In the genomic region with DNA sequence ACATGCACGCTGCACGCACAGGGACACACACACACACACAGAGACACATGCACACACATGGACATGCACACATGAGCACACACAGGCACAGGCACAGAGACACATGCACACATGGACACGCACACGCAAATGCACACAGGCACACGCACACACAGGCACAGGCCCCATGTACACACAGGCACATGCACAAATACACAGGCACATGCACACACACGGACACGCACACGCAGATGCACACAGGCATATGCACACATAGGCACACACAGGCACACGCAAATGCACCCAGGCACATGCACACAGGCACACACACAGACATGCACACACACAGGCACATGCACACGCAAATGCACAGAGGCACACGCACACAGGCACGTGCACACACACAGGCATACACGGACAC, we compare ENCODE assay signal across 18 cellular contexts. TPM values are rescaled to one million over a fixed set of nuclear protein-coding genes. Genes with fewer than 3 reads are reported as not detected.
DNase-seq lines count a peak whose midpoint lies in the region; ATAC-seq, FAIRE-seq and TF ChIP-seq lines count a peak whose summit lies in the region.
"Had no signal": no experiment of that assay in that cellular context is flagged by ENCODE, and none has a peak within 500 bp of the region (broad histone marks: within the 10 kb centered on the region; RNA-seq: fewer than 3 reads in every experiment).

No MANE protein-coding gene starts in this region.

- H2AK5ac ChIP-seq in H1 (ENCODE audit: low read depth, low read length) = peak overlapping the region; percentile 92; the same call in 1 of the 2 replicates

- ATAC-seq in activated CD4-positive, CD25-positive, alpha-beta regulatory T cell treated with anti-CD3 and anti-CD28 coated beads, Interleukin-2, amount 50 U/mL, for 24 hours = no peak

- no peak overlapping the region for H3K23ac ChIP-seq in H1 (ENCODE audit: insufficient read length)

- peak overlapping the region; percentile 94 for H2BK15ac ChIP-seq in H1 (ENCODE audit: low read length)

- WGBS in H1 (ENCODE audit: extremely low coverage in 1 of 2, insufficient coverage in 1 of 2, insufficient read length in 1 of 2, insufficient replicate concordance in 2 of 2, low coverage in 1 of 2, low lambda C conversion rate in 2 of 2, missing lambda C conversion rate in 1 of 2), 2 experiments = 91% methylated on average over 13 of the region's 13 CpGs; no CpG with 5 or more reads in 1 of the 2 experiments

- peak; percentile 95 for FAIRE-seq in HTR-8/SVneo (lab: Jason Lieb, UNC)
- FAIRE-seq in H1 (lab: Jason Lieb, UNC) = no peak
- FAIRE-seq: A549, D721Med had no signal

- CTCF ChIA-PET in H1 (lab: Charles Lee; ENCODE audit: partially characterized antibody) = interaction anchor here (1.0 to 5.1 kb wide), 8 partner anchors 12 to 62 kb away, joined by 3 to 68 read pairs (median 10); no protein-coding TSS in a partner anchor

- 0 out of 2 replicates have a peak overlapping the region, but pooled peaks have one; percentile 62 for H2BK20ac ChIP-seq in H1 (ENCODE audit: low read length)

- TF ChIP-seq RAD21 in H1 (IDR thresholded peaks at IDR 0.05 in 1 of 2, conservative IDR thresholded peaks at IDR 0.05 in 1 of 2; ENCODE audit: low read depth in 2 of 2, low read length in 2 of 2) = no peak

- H4K20me1 ChIP-seq in BLaER1 (peaks cover 69% of the 10 kb centered on the region), H1 (replicated peaks in 1 of 2; ENCODE audit: control insufficient read depth in 1 of 2, insufficient read depth in 2 of 2, low read length in 2 of 2) (peaks cover 0 to 5% of the 10 kb centered on the region in 2 experiments)

- H3K4me3 ChIP-seq in BLaER1 = no peak overlapping the region
- no peak overlapping the region for H3K4me3 ChIP-seq in H1 (ENCODE audit: extremely low read depth in 1 of 4, insufficient read depth in 2 of 4, low read depth in 3 of 4, low read length in 4 of 4)
- H3K4me3 ChIP-seq: A549; BLaER1 treated with 17β-estradiol and CSF1 and Interleukin-3, amounts not matched to agents 10 nM and 100 nM; SJCRH30 had no signal

- H3K36me3 Mint-ChIP-seq in neural crest cell (ENCODE audit: low read depth) = no peaks in the 10 kb centered on the region

- H3K27me3 Mint-ChIP-seq in neural crest cell (ENCODE audit: low read depth) = no peaks in the 10 kb centered on the region

- no peak overlapping the region for H2AFZ ChIP-seq in H1 (ENCODE audit: low read length)

- no peak overlapping the region for H3K18ac ChIP-seq in H1 (ENCODE audit: extremely low read depth, low read length)

- POLR2A ChIA-PET in H1 (lab: Charles Lee; ENCODE audit: partially characterized antibody) = no interaction called here

- peak overlapping the region; percentile 84; the same call in 1 of the 2 replicates for H2BK5ac ChIP-seq in H1 (ENCODE audit: low read depth, low read length)

- H3K23me2 ChIP-seq in H1 (ENCODE audit: low read depth, low read length) = peaks cover 2% of the 10 kb centered on the region; the same call in 1 of the 2 replicates

- no peaks in the 10 kb centered on the region for H3K9me3 ChIP-seq in BLaER1
- no peaks in the 10 kb centered on the region for H3K9me3 ChIP-seq in H1 (ENCODE audit: insufficient read depth in 2 of 2, low read depth in 1 of 2, low read length in 1 of 2)
- H3K9me3 ChIP-seq: A549; BLaER1 treated with 17β-estradiol and CSF1 and Interleukin-3, amounts not matched to agents 10 nM and 100 nM; SJCRH30 had no signal

- no peak for DNase-seq in HTR-8/SVneo (ENCODE audit: insufficient read length, low spot score)
- no peak for DNase-seq in H1 (ENCODE audit: low read depth in 1 of 2, low spot score in 2 of 2)
- no peak for DNase-seq in neural crest cell (ENCODE audit: low read depth, low spot score)
- DNase-seq in NCI-H2107 treated with DMSO at 0.1 percent for 48 hours (lab: John Stamatoyannopoulos, UW; ENCODE audit: unreplicated experiment) = no peak
- no peak for DNase-seq in nucleus accumbens (lab: John Stamatoyannopoulos, UW)
- DNase-seq in NCI-H2196 treated with DMSO at 0.1 percent for 48 hours (lab: John Stamatoyannopoulos, UW; ENCODE audit: unreplicated experiment) = no peak
- DNase-seq: KG1, NCI-H187, NCI-H2107, NCI-H226, NCI-H524 treated with DMSO at 0.1 percent for 48 hours, PC-3, SJCRH30 had no signal

- H3K14ac ChIP-seq in H1 (ENCODE audit: insufficient read length) = no peak overlapping the region

- H3K27ac Mint-ChIP-seq in neural crest cell (ENCODE audit: unreplicated experiment) = peak overlapping the region; percentile 57

- H3K9ac ChIP-seq in BLaER1 (no peak overlapping the region), H1 (replicated peaks in 1 of 4; ENCODE audit: extremely low read depth in 1 of 4, low read depth in 3 of 4, low read length in 3 of 4) (peak overlapping the region in 1 of 4 experiments; percentile 7; a peak in 1 of 7 replicates)

- no peak for TF ChIP-seq CTCF in H1 (IDR thresholded peaks at IDR 0.05; ENCODE audit: control extremely low read depth in 1 of 3, insufficient read depth in 1 of 3, low read depth in 1 of 3, low read length in 3 of 3)
- no peak for TF ChIP-seq CTCF in neural crest cell (conservative IDR thresholded peaks at IDR 0.05)

- H3K4me1 Mint-ChIP-seq in neural crest cell = peaks cover 6% of the 10 kb centered on the region

- H4K91ac ChIP-seq in H1 (replicated peaks; ENCODE audit: insufficient read length, low read length) = peak overlapping the region; percentile 91

- peaks cover 62% of the 10 kb centered on the region for H3K4me1 ChIP-seq in BLaER1
- H3K4me1 ChIP-seq in H1 (replicated peaks in 1 of 4; ENCODE audit: control insufficient read depth in 3 of 4, insufficient read depth in 4 of 4, low read length in 3 of 4) = peaks cover 0 to 8% (median 3%) of the 10 kb centered on the region in 4 experiments; a peak in 6 of 7 replicates

- no peak overlapping the region; the same call in 1 of the 2 replicates for H4K8ac ChIP-seq in H1 (ENCODE audit: extremely low read depth, insufficient read depth, low read length)

- TF ChIP-seq POLR2A in H1 (IDR thresholded peaks at IDR 0.05; ENCODE audit: control extremely low read depth in 1 of 2, low read depth in 2 of 2, low read length in 2 of 2) = no peak

- H2BK120ac ChIP-seq in H1 (replicated peaks; ENCODE audit: low read depth, low read length) = peak overlapping the region; percentile 72

- no peak overlapping the region for H3K4me3 Mint-ChIP-seq in neural crest cell

- H3K4ac ChIP-seq in H1 (replicated peaks; ENCODE audit: insufficient read length, low read depth, low read length) = peak overlapping the region; percentile 99

- H2BK12ac ChIP-seq in H1 (ENCODE audit: low read depth, low read length) = peak overlapping the region; percentile 44; the same call in 1 of the 2 replicates

- no peak overlapping the region for H3K27ac ChIP-seq in BLaER1
- H3K27ac ChIP-seq in H1 (ENCODE audit: low read depth, low read length) = no peak overlapping the region
- H3K27ac ChIP-seq: SJCRH30 had no signal

- peak overlapping the region; percentile 24 for H3K4me2 ChIP-seq in BLaER1
- no peak overlapping the region for H3K4me2 ChIP-seq in H1 (ENCODE audit: insufficient read depth in 1 of 2, low read depth in 2 of 2, low read length in 2 of 2)

- H3K27me3 ChIP-seq in BLaER1 (no peaks in the 10 kb centered on the region), H1 (replicated peaks in 1 of 4; ENCODE audit: control insufficient read depth in 3 of 4, extremely low read depth in 1 of 4, insufficient read depth in 3 of 4, low read length in 3 of 4) (no peaks in the 10 kb centered on the region)
- H3K27me3 ChIP-seq: BLaER1 treated with 17β-estradiol and CSF1 and Interleukin-3, amounts not matched to agents 10 nM and 100 nM; SJCRH30 had no signal

- TF ChIP-seq EP300 in H1 (IDR thresholded peaks at IDR 0.05; ENCODE audit: borderline replicate concordance in 1 of 2, low read depth in 2 of 2, low read length in 2 of 2) = no peak

- no peaks in the 10 kb centered on the region for H3K79me2 ChIP-seq in H1 (ENCODE audit: control insufficient read depth in 1 of 2, insufficient read depth in 2 of 2, low read length in 2 of 2)

- peaks cover 74% of the 10 kb centered on the region for H3K36me3 ChIP-seq in BLaER1
- no peaks in the 10 kb centered on the region; a peak in 1 of 8 replicates for H3K36me3 ChIP-seq in H1 (ENCODE audit: control insufficient read depth in 2 of 4, insufficient read depth in 4 of 4, low read length in 3 of 4)

- H3K79me1 ChIP-seq in H1 (ENCODE audit: low read depth, low read length) = peaks cover 3% of the 10 kb centered on the region; the same call in 1 of the 2 replicates

- no peak overlapping the region for H3K56ac ChIP-seq in H1 (replicated peaks; ENCODE audit: insufficient read length, low read depth, low read length)

- no peak overlapping the region for H4K5ac ChIP-seq in H1 (ENCODE audit: insufficient read length, low read depth, low read length)

- no peaks in the 10 kb centered on the region for H3K9me3 Mint-ChIP-seq in neural crest cell

TF ChIP-seq in H1, 55 proteins besides CTCF, POLR2A, EP300 and RAD21 (continues in another document):
- TF ChIP-seq BCL11A (IDR thresholded peaks at IDR 0.05; ENCODE audit: low read depth in 2 of 2, low read length in 2 of 2) (no peak), GTF2F1 (IDR thresholded peaks at IDR 0.05; ENCODE audit: borderline replicate concordance, low read depth, low read length) (no peak)

RNA-seq across cellular contexts. Expression of a gene that starts 30.3 kb away (rescaled TPM):
- total RNA-seq in H1 (2021; fragmentation: NEBNext Ultra II Directional; extraction: Animal tissue kit (Norgen Biotek cat#: 25700)) = 2.9 and 3.2 TPM in 2 replicates
- 4.5 and 5.8 TPM in 2 replicates for polyA plus RNA-seq in H1 (2011; rRNA removed)
- polyA plus RNA-seq in H1 (2011; cell fraction: cytosol; rRNA removed) = 3.3 TPM
- polyA plus RNA-seq in H1 (2011; cell fraction: nucleus; rRNA removed) = 3.1 TPM
- polyA plus RNA-seq in H1 (2012, experiment 1 of 2) = 2.8 to 5.6 TPM (median 4.0 TPM) in 4 replicates
- 3.3 TPM for polyA plus RNA-seq in H1 (2012, experiment 2 of 2)
- 3.4 TPM for polyA plus RNA-seq in H1 (2013, experiment 1 of 2)
- polyA plus RNA-seq in H1 (2013, experiment 2 of 2) = 3.3 TPM
- polyA minus RNA-seq in H1 (2011; rRNA and poly(A)+ RNA removed) = 1.1 and 1.2 TPM in 2 replicates
- polyA minus RNA-seq in H1 (2011; cell fraction: cytosol; rRNA and poly(A)+ RNA removed) = 1.2 TPM
- 1.3 TPM for polyA minus RNA-seq in H1 (2011; cell fraction: nucleus; rRNA and poly(A)+ RNA removed)
- 3.4 and 3.7 TPM in 2 replicates for total RNA-seq in neural crest cell

RNA-seq across cellular contexts. Expression of a gene that starts 40.1 kb away (rescaled TPM):
- 0.29 TPM in 1 of 2 replicates, not detected in the other for total RNA-seq in H1 (2021; fragmentation: NEBNext Ultra II Directional; extraction: Animal tissue kit (Norgen Biotek cat#: 25700))
- polyA plus RNA-seq in H1 (2011; rRNA removed) = 0.13 and 0.15 TPM in 2 replicates
- polyA plus RNA-seq in H1 (2011; cell fraction: cytosol; rRNA removed) = 0.14 TPM
- polyA plus RNA-seq in H1 (2011; cell fraction: nucleus; rRNA removed) = 0.29 TPM
- polyA plus RNA-seq in H1 (2012, experiment 1 of 2) = 0.08 to 0.36 TPM (median 0.14 TPM) in 4 replicates
- 0.22 TPM for polyA plus RNA-seq in H1 (2012, experiment 2 of 2)
- 0.16 TPM for polyA plus RNA-seq in H1 (2013, experiment 1 of 2)
- polyA plus RNA-seq in H1 (2013, experiment 2 of 2) = 0.07 TPM
- 0.13 and 0.71 TPM in 2 replicates for polyA minus RNA-seq in H1 (2011; rRNA and poly(A)+ RNA removed)
- not detected for polyA minus RNA-seq in H1 (2011; cell fraction: cytosol; rRNA and poly(A)+ RNA removed)
- 0.30 TPM for polyA minus RNA-seq in H1 (2011; cell fraction: nucleus; rRNA and poly(A)+ RNA removed)
- total RNA-seq in neural crest cell = 2.5 and 2.7 TPM in 2 replicates
